ENCODE assay signal across 10 cellular contexts in the genomic region with DNA sequence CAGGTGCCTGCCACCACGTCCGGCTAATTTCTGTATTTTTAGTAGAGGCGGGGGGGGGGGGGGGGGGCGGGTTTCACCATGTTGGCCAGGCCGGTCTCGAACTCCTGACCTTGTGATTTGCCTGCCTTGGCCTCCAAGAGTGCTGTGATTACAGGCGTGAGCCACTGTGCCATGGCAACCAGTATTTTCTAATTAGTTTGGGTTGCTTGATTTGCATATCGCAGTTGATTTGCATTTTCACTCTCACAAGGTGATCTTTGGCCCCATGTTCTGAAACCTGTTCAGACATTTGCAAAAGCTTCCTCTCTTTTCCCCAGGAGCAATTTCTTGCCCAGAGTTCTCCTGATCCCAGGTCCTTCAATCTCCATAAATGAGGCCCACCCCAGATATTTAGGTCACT. TPM values are rescaled to one million over a fixed set of nuclear protein-coding genes. Genes with fewer than 3 reads are reported as not detected.
DNase-seq lines count a peak whose midpoint lies in the region; ATAC-seq and TF ChIP-seq lines count a peak whose summit lies in the region.
"Had no signal": no experiment of that assay in that cellular context is flagged by ENCODE, and none has a peak within 500 bp of the region (broad histone marks: within the 10 kb centered on the region; RNA-seq: fewer than 3 reads in every experiment).

No MANE protein-coding gene starts in this region.

- H3K36me3 Mint-ChIP-seq in type B pancreatic cell: peaks cover 3% of the 10 kb centered on the region

- no TSS peak for BruUV-seq in mammary epithelial cell (replicated peaks; lab: Mats Ljungman, UMichigan)

- H3K4me3 ChIP-seq in NB4 (ENCODE audit: low read depth, low read length) (peak overlapping the region; percentile 78), mammary epithelial cell (replicated peaks in 1 of 3; ENCODE audit: insufficient read depth in 1 of 3, low read depth in 2 of 3, low read length in 3 of 3) (peak overlapping the region in 1 of 3 experiments; percentile 84)

- dilution Hi-C loops in mammary epithelial cell (cut with HindIII; ENCODE audit: low sequenced_read_pairs): no loop called here

- H3K36me3 ChIP-seq in mammary epithelial cell (ENCODE audit: insufficient read depth, low read length): no peaks in the 10 kb centered on the region

- no peak for TF ChIP-seq CTCF in NB4 (IDR thresholded peaks at IDR 0.05; ENCODE audit: low read depth, low read length)
- no peak for TF ChIP-seq CTCF in mammary epithelial cell (conservative IDR thresholded peaks at IDR 0.05 in 1 of 2, IDR thresholded peaks at IDR 0.05 in 1 of 2; ENCODE audit: extremely low read depth in 1 of 2, insufficient read depth in 1 of 2, low read depth in 1 of 2, low read length in 2 of 2)
- no peak for TF ChIP-seq CTCF in type B pancreatic cell (conservative IDR thresholded peaks at IDR 0.05)

- CTCF ChIA-PET in mammary epithelial cell (lab: Charles Lee; ENCODE audit: low non-redundant PET): no interaction called here

- H3K9me3 Mint-ChIP-seq in type B pancreatic cell: no peaks in the 10 kb centered on the region

- peaks cover 43% of the 10 kb centered on the region for H3K79me2 ChIP-seq in mammary epithelial cell (ENCODE audit: insufficient read depth, low read length)

- TF ChIP-seq POLR2A in NB4 (IDR thresholded peaks at IDR 0.05; ENCODE audit: extremely low read depth, insufficient read length): no peak

- H3K4me3 Mint-ChIP-seq in type B pancreatic cell: peak overlapping the region; percentile 80

- DNase-seq in stimulated activated CD4-positive, alpha-beta T cell treated with anti-CD3 and anti-CD28 coated beads, Interleukin-15, amount 100 ng/mL, for 24 hours: peak; percentile 12
- no peak for DNase-seq in stimulated activated CD4-positive, alpha-beta T cell treated with anti-CD3 and anti-CD28 coated beads, Interleukin-2, amount 100 ng/mL, for 24 hours
- no peak for DNase-seq in NB4 (ENCODE audit: low read depth)
- no peak for DNase-seq in mammary epithelial cell
- no peak for DNase-seq in type B pancreatic cell (ENCODE audit: extremely low spot score, unreplicated experiment)
- no peak for DNase-seq in activated CD4-positive, CD25-positive, alpha-beta regulatory T cell (lab: John Stamatoyannopoulos, UW)
- DNase-seq in NCI-H2107 (lab: John Stamatoyannopoulos, UW): no peak
- DNase-seq: COR-L47, NCI-H146 had no signal

- H3K9me3 ChIP-seq in mammary epithelial cell (replicated peaks; ENCODE audit: insufficient read depth, low read length): no peaks in the 10 kb centered on the region

- H3K27ac Mint-ChIP-seq in type B pancreatic cell: peak overlapping the region; percentile 72

- intact Hi-C loops in mammary epithelial cell (cut with micrococcal nuclease): loop anchor here (5.0 kb wide), 2 partner anchors 56 to 311 kb away; a partner anchor contains a TSS

- in situ Hi-C loops in mammary epithelial cell (cut with MboI; ENCODE audit: low sequenced_read_pairs in 2 of 2): loop anchor here (10.0 to 25.0 kb wide), 2 partner anchors 279 to 281 kb away; a partner anchor contains a TSS

- H3K9ac ChIP-seq in mammary epithelial cell (ENCODE audit: insufficient read depth, low read length): no peak overlapping the region

- H3K27ac ChIP-seq in mammary epithelial cell (ENCODE audit: insufficient read depth, low read depth, low read length): no peak overlapping the region

- no peaks in the 10 kb centered on the region for H3K27me3 Mint-ChIP-seq in type B pancreatic cell

- H3K4me1 ChIP-seq in mammary epithelial cell (ENCODE audit: insufficient read depth, low read length): peaks cover 5% of the 10 kb centered on the region

- H3K4me1 Mint-ChIP-seq in type B pancreatic cell (ENCODE audit: unreplicated experiment): peaks cover 22% of the 10 kb centered on the region

- H2AFZ ChIP-seq in mammary epithelial cell (ENCODE audit: low read depth, low read length): no peak overlapping the region

- no peaks in the 10 kb centered on the region for H4K20me1 ChIP-seq in mammary epithelial cell (ENCODE audit: insufficient read depth, low read length)

- H3K27me3 ChIP-seq in mammary epithelial cell (ENCODE audit: insufficient read depth, low read length): no peaks in the 10 kb centered on the region

- H3K4me2 ChIP-seq in mammary epithelial cell (ENCODE audit: insufficient read depth, low read depth, low read length): peak overlapping the region; percentile 88

- ATAC-seq in HG03521 (IDR thresholded peaks at IDR 0.05; ENCODE audit: unreplicated experiment): no peak

- WGBS in mammary epithelial cell (ENCODE audit: low coverage, missing lambda C conversion rate): 96% methylated on average over 4 of the region's 8 CpGs

RNA-seq across cellular contexts. Expression of a gene that starts 1.7 kb away (rescaled TPM):
- total RNA-seq in mammary epithelial cell: 10 to 100 TPM; 33.5 to 38.0 TPM
- polyA plus RNA-seq in mammary epithelial cell: 34.9 TPM
- 96.3 TPM for polyA minus RNA-seq in mammary epithelial cell
- total RNA-seq in type B pancreatic cell (ENCODE audit: low replicate concordance): 21.7 and 23.2 TPM in 2 replicates

RNA-seq across cellular contexts. Expression of a gene that starts 57.8 kb away (rescaled TPM):
- 10 to 100 TPM; 36.8 to 44.3 TPM for total RNA-seq in mammary epithelial cell
- polyA plus RNA-seq in mammary epithelial cell: 18.8 TPM
- 33.1 TPM for polyA minus RNA-seq in mammary epithelial cell
- total RNA-seq in type B pancreatic cell (ENCODE audit: low replicate concordance): 40.1 and 41.0 TPM in 2 replicates
